Comparison of ENCODE assay signal across 7 cellular contexts in genomic region chr20:63957690-63958441, GRCh38. TPM values are rescaled to one million over a fixed set of nuclear protein-coding genes. Genes with fewer than 3 reads are reported as not detected.
A peak's percentile ranks its signal among the peaks of the same experiment; 100 is the strongest.
DNase-seq lines count a peak whose midpoint lies in the region; ATAC-seq and TF ChIP-seq lines count a peak whose summit lies in the region.

No MANE protein-coding gene starts in this region.

- H3K9me3 ChIP-seq in HEK293 (ENCODE audit: control insufficient read depth, insufficient read depth, low read depth, low read length) (no peaks in the 10 kb centered on the region), NT2/D1 (ENCODE audit: insufficient read depth, low read length) (no peaks in the 10 kb centered on the region)

- peak overlapping the region; percentile 62; the same call in 1 of the 2 replicates for H3K27ac ChIP-seq in HEK293 (ENCODE audit: extremely low read depth, low read depth, low read length)

- H3K9ac ChIP-seq in NT2/D1 (ENCODE audit: insufficient read length, low read depth): peak overlapping the region; percentile 87

- no peak for TF ChIP-seq POLR2A in erythroblast (IDR thresholded peaks at IDR 0.05; ENCODE audit: low read length)

- H3K36me3 ChIP-seq in HEK293 (ENCODE audit: control insufficient read depth in 2 of 2, insufficient read depth in 1 of 2, low read length in 2 of 2): peaks cover 0 to 44% of the 10 kb centered on the region in 2 experiments; a peak in 1 of 3 replicates
- peaks cover 49% of the 10 kb centered on the region for H3K36me3 ChIP-seq in NT2/D1 (ENCODE audit: insufficient read depth, insufficient read length, low read length)

- no peak for ATAC-seq in effector memory CD8-positive, alpha-beta T cell (replicated peaks)
- ATAC-seq in HG03025 (IDR thresholded peaks at IDR 0.05; ENCODE audit: low FRiP score, unreplicated experiment): no peak

- H3K4me3 Mint-ChIP-seq in effector memory CD8-positive, alpha-beta T cell: peak overlapping the region; percentile 56 to 60
- H3K4me3 Mint-ChIP-seq in progenitor cell of endocrine pancreas (ENCODE audit: low read depth): peak overlapping the region; percentile 69

- H3K27me3 Mint-ChIP-seq in effector memory CD8-positive, alpha-beta T cell: no peaks in the 10 kb centered on the region
- H3K27me3 Mint-ChIP-seq in progenitor cell of endocrine pancreas: no peaks in the 10 kb centered on the region

- POLR2A ChIA-PET in HEK293 (lab: Yijun Ruan, JAX): interaction anchor here (0.6 to 2.7 kb wide), 8 partner anchors 10 to 105 kb away, joined by 3 to 21 read pairs (median 4); partner anchors contain the start of genes PRPF6, SAMD10, TCEA2 and TPD52L2

- H3K4me1 ChIP-seq in HEK293 (ENCODE audit: control insufficient read depth, insufficient read depth, low read length) (peaks cover 4% of the 10 kb centered on the region; the same call in 1 of the 2 replicates), NT2/D1 (ENCODE audit: insufficient read depth, insufficient read length) (peaks cover 29% of the 10 kb centered on the region)

- no peaks in the 10 kb centered on the region for H3K27me3 ChIP-seq in NT2/D1 (ENCODE audit: insufficient read depth, insufficient read length)

- CTCF ChIA-PET in HEK293 (lab: Yijun Ruan, JAX): interaction anchor here (0.7 to 1.0 kb wide), 2 partner anchors 16 to 43 kb away, joined by 3 read pairs; no protein-coding TSS in a partner anchor

- peak overlapping the region in 1 of 2 donors; percentile 80 for H3K27ac Mint-ChIP-seq in effector memory CD8-positive, alpha-beta T cell
- peak overlapping the region; percentile 79 for H3K27ac Mint-ChIP-seq in progenitor cell of endocrine pancreas

- DNase-seq in NT2/D1 (ENCODE audit: low read depth, low spot score): peak; percentile 48
- no peak for DNase-seq in effector memory CD8-positive, alpha-beta T cell
- DNase-seq in progenitor cell of endocrine pancreas (ENCODE audit: low spot score, unreplicated experiment): no peak
- DNase-seq in erythroblast (lab: John Stamatoyannopoulos, UW): no peak
- no peak for DNase-seq in HuH-7.5 (ENCODE audit: low spot score)

- H3K36me3 Mint-ChIP-seq in effector memory CD8-positive, alpha-beta T cell (ENCODE audit: insufficient read depth): peaks cover 13% of the 10 kb centered on the region
- peaks cover 7% of the 10 kb centered on the region for H3K36me3 Mint-ChIP-seq in progenitor cell of endocrine pancreas (ENCODE audit: insufficient read depth)

- TF ChIP-seq CTCF in HEK293 (tag by site-specific recombination; IDR thresholded peaks at IDR 0.05) (no peak), progenitor cell of endocrine pancreas (IDR thresholded peaks at IDR 0.05; ENCODE audit: unreplicated experiment) (no peak)

- H3K4me3 ChIP-seq in HEK293 (ENCODE audit: low read depth, low read length): no peak overlapping the region
- H3K4me3 ChIP-seq in NT2/D1 (ENCODE audit: insufficient read length, low read depth): peak overlapping the region; percentile 55

- no peaks in the 10 kb centered on the region for H3K9me3 Mint-ChIP-seq in effector memory CD8-positive, alpha-beta T cell
- no peaks in the 10 kb centered on the region for H3K9me3 Mint-ChIP-seq in progenitor cell of endocrine pancreas (ENCODE audit: low read depth)

- H3K4me1 Mint-ChIP-seq in effector memory CD8-positive, alpha-beta T cell (ENCODE audit: low read depth in 2 of 2): peaks cover 23 to 24% of the 10 kb centered on the region in 2 donors
- H3K4me1 Mint-ChIP-seq in progenitor cell of endocrine pancreas (ENCODE audit: low read depth): peaks cover 16% of the 10 kb centered on the region

TF ChIP-seq in HEK293, 187 proteins besides CTCF, POLR2A, EP300 and RAD21:
- 0 out of 2 replicates have a peak, but pooled peaks have one; percentile 2 for TF ChIP-seq ZNF366 (tag by site-specific recombination; conservative IDR thresholded peaks at IDR 0.05)
- peak; percentile 84 for TF ChIP-seq ZBTB11 (tag by site-specific recombination; conservative IDR thresholded peaks at IDR 0.05; ENCODE audit: low read depth)
- peak; percentile 89 for TF ChIP-seq SP3 (tag by site-specific recombination; IDR thresholded peaks at IDR 0.05)
- TF ChIP-seq ZNF112 (tag by site-specific recombination; IDR thresholded peaks at IDR 0.05): no peak
- TF ChIP-seq ZNF654 (tag by site-specific recombination; IDR thresholded peaks at IDR 0.05; ENCODE audit: low read depth): no peak
- TF ChIP-seq KLF9 (tag by site-specific recombination; IDR thresholded peaks at IDR 0.05; ENCODE audit: low read depth): peak; percentile 45; the same call in 1 of the 2 replicates
- peak; percentile 34; the same call in 1 of the 2 replicates for TF ChIP-seq IKZF3 (tag by site-specific recombination; IDR thresholded peaks at IDR 0.05)
- TF ChIP-seq ZSCAN23 (tag by site-specific recombination; IDR thresholded peaks at IDR 0.05): no peak
- TF ChIP-seq EGR2 (tag by site-specific recombination; IDR thresholded peaks at IDR 0.05; ENCODE audit: low read depth): peak; percentile 91
- TF ChIP-seq KLF1 (tag by site-specific recombination; IDR thresholded peaks at IDR 0.05): peak; percentile 80
- TF ChIP-seq SP7 (tag by site-specific recombination; IDR thresholded peaks at IDR 0.05): peak; percentile 9
- peak; percentile 40; the same call in 1 of the 2 replicates for TF ChIP-seq KLF7 (tag by site-specific recombination; IDR thresholded peaks at IDR 0.05; ENCODE audit: borderline replicate concordance)
- peak; percentile 17; the same call in 1 of the 2 replicates for TF ChIP-seq ZBTB17 (tag by site-specific recombination; IDR thresholded peaks at IDR 0.05)
- TF ChIP-seq ZFHX2 (tag by site-specific recombination; conservative IDR thresholded peaks at IDR 0.05): peak; percentile 97
- TF ChIP-seq ZNF19 (tag by site-specific recombination; IDR thresholded peaks at IDR 0.05; ENCODE audit: low read depth): no peak
- TF ChIP-seq ZNF600 (tag by site-specific recombination; IDR thresholded peaks at IDR 0.05): peak; percentile 83
- peak; percentile 87 for TF ChIP-seq ZSCAN16 (tag by site-specific recombination; IDR thresholded peaks at IDR 0.05)
- peak; percentile 77 for TF ChIP-seq SP2 (tag by site-specific recombination; IDR thresholded peaks at IDR 0.05)
- TF ChIP-seq ZNF398 (tag by site-specific recombination; IDR thresholded peaks at IDR 0.05): peak; percentile 62
- no peak for TF ChIP-seq MEIS1 (CRISPR knock-in tag; IDR thresholded peaks at IDR 0.05; ENCODE audit: borderline replicate concordance)
- TF ChIP-seq KLF16 (tag by site-specific recombination; IDR thresholded peaks at IDR 0.05): 0 out of 2 replicates have a peak, but pooled peaks have one; percentile 21

RNA-seq across cellular contexts. Expression of gene UCKL1, which starts 1.6 kb away (rescaled TPM):
- 78.9 and 79.2 TPM in 2 replicates for total RNA-seq in progenitor cell of endocrine pancreas

RNA-seq across cellular contexts. Expression of gene ZNF512B, which starts 11.9 kb away (rescaled TPM):
- 49.4 and 50.5 TPM in 2 replicates for total RNA-seq in progenitor cell of endocrine pancreas

RNA-seq across cellular contexts. Expression of gene SAMD10, which starts 21.6 kb away (rescaled TPM):
- 12.8 and 14.0 TPM in 2 replicates for total RNA-seq in progenitor cell of endocrine pancreas

RNA-seq across cellular contexts. Expression of gene PRPF6, which starts 23.1 kb away (rescaled TPM):
- 74.7 and 76.4 TPM in 2 replicates for total RNA-seq in progenitor cell of endocrine pancreas
